1 cellular context compared by ENCODE assay signal in the genomic region with DNA sequence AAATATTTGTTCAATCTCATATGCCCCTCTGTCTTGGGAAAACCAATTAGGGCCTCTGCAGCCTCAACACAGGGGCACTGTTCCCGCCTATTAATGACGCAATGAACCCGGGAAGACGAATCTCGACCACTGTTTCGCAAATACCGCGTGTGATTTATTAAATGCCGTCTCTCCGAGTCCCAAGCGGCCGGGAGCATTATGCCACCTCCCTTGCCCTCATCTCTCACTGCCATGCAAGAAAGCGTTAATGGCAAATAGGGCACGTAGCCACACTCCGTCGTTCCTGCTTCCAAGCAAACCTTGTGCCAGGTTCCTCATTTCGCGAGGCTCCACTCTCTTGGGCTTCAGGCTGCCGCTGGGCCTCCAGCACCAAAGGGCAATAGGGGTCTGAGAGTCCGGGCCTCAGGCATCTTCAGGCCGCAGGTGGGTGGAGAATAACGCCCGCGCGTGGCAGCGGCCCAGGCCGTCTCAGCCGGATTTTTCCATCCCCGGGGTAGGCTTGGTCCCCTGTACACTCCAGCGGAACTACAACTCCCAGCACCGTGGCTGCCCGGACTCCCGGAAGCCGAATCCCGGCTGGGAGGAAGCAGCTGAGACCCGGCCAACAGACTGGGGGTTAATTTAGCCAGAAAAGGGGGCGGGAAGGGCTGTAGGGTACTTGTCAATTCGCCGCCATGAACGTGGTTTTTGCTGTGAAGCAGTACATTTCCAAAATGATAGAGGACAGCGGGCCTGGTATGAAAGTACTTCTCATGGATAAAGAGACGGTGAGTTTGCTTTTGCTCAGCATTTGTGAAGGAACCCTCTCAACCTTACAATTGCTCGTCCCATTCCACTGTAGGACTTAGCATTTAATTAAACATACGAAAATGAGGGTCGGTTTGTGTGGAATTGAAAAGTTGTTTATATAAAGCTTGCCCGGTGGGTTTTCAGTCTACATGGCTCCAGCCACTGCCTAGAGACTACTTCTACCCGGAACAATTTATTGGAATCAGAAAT.
TF ChIP-seq lines count a peak whose summit lies in the region.

A gene with protein sequence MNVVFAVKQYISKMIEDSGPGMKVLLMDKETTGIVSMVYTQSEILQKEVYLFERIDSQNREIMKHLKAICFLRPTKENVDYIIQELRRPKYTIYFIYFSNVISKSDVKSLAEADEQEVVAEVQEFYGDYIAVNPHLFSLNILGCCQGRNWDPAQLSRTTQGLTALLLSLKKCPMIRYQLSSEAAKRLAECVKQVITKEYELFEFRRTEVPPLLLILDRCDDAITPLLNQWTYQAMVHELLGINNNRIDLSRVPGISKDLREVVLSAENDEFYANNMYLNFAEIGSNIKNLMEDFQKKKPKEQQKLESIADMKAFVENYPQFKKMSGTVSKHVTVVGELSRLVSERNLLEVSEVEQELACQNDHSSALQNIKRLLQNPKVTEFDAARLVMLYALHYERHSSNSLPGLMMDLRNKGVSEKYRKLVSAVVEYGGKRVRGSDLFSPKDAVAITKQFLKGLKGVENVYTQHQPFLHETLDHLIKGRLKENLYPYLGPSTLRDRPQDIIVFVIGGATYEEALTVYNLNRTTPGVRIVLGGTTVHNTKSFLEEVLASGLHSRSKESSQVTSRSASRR (plus strand): TSS at position 593 of the 999 bp plus-strand sequence. CDS start 82 bp downstream, at position 675.

TF ChIP-seq in K562, 482 proteins besides CTCF, POLR2A, EP300 and RAD21 (continued from another document and continues in another):
- TF ChIP-seq, protein P1, sequence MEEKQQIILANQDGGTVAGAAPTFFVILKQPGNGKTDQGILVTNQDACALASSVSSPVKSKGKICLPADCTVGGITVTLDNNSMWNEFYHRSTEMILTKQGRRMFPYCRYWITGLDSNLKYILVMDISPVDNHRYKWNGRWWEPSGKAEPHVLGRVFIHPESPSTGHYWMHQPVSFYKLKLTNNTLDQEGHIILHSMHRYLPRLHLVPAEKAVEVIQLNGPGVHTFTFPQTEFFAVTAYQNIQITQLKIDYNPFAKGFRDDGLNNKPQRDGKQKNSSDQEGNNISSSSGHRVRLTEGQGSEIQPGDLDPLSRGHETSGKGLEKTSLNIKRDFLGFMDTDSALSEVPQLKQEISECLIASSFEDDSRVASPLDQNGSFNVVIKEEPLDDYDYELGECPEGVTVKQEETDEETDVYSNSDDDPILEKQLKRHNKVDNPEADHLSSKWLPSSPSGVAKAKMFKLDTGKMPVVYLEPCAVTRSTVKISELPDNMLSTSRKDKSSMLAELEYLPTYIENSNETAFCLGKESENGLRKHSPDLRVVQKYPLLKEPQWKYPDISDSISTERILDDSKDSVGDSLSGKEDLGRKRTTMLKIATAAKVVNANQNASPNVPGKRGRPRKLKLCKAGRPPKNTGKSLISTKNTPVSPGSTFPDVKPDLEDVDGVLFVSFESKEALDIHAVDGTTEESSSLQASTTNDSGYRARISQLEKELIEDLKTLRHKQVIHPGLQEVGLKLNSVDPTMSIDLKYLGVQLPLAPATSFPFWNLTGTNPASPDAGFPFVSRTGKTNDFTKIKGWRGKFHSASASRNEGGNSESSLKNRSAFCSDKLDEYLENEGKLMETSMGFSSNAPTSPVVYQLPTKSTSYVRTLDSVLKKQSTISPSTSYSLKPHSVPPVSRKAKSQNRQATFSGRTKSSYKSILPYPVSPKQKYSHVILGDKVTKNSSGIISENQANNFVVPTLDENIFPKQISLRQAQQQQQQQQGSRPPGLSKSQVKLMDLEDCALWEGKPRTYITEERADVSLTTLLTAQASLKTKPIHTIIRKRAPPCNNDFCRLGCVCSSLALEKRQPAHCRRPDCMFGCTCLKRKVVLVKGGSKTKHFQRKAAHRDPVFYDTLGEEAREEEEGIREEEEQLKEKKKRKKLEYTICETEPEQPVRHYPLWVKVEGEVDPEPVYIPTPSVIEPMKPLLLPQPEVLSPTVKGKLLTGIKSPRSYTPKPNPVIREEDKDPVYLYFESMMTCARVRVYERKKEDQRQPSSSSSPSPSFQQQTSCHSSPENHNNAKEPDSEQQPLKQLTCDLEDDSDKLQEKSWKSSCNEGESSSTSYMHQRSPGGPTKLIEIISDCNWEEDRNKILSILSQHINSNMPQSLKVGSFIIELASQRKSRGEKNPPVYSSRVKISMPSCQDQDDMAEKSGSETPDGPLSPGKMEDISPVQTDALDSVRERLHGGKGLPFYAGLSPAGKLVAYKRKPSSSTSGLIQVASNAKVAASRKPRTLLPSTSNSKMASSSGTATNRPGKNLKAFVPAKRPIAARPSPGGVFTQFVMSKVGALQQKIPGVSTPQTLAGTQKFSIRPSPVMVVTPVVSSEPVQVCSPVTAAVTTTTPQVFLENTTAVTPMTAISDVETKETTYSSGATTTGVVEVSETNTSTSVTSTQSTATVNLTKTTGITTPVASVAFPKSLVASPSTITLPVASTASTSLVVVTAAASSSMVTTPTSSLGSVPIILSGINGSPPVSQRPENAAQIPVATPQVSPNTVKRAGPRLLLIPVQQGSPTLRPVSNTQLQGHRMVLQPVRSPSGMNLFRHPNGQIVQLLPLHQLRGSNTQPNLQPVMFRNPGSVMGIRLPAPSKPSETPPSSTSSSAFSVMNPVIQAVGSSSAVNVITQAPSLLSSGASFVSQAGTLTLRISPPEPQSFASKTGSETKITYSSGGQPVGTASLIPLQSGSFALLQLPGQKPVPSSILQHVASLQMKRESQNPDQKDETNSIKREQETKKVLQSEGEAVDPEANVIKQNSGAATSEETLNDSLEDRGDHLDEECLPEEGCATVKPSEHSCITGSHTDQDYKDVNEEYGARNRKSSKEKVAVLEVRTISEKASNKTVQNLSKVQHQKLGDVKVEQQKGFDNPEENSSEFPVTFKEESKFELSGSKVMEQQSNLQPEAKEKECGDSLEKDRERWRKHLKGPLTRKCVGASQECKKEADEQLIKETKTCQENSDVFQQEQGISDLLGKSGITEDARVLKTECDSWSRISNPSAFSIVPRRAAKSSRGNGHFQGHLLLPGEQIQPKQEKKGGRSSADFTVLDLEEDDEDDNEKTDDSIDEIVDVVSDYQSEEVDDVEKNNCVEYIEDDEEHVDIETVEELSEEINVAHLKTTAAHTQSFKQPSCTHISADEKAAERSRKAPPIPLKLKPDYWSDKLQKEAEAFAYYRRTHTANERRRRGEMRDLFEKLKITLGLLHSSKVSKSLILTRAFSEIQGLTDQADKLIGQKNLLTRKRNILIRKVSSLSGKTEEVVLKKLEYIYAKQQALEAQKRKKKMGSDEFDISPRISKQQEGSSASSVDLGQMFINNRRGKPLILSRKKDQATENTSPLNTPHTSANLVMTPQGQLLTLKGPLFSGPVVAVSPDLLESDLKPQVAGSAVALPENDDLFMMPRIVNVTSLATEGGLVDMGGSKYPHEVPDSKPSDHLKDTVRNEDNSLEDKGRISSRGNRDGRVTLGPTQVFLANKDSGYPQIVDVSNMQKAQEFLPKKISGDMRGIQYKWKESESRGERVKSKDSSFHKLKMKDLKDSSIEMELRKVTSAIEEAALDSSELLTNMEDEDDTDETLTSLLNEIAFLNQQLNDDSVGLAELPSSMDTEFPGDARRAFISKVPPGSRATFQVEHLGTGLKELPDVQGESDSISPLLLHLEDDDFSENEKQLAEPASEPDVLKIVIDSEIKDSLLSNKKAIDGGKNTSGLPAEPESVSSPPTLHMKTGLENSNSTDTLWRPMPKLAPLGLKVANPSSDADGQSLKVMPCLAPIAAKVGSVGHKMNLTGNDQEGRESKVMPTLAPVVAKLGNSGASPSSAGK (IDR thresholded peaks at IDR 0.05): peak; percentile 97
- TF ChIP-seq NR1H2 (CRISPR knock-in tag; IDR thresholded peaks at IDR 0.05) (peak; percentile 96), TOE1 (IDR thresholded peaks at IDR 0.05; ENCODE audit: borderline replicate concordance) (peak; percentile 66), TOE1 (CRISPR knock-in tag; IDR thresholded peaks at IDR 0.05; ENCODE audit: borderline replicate concordance, low read depth) (peak; percentile 97), JUNB (CRISPR knock-in tag; conservative IDR thresholded peaks at IDR 0.05) (no peak), MCM2 (IDR thresholded peaks at IDR 0.05; ENCODE audit: low read depth) (no peak), ZBTB7A (IDR thresholded peaks at IDR 0.05; ENCODE audit: borderline replicate concordance, control insufficient read depth, low read depth, low read length) (peak; percentile 70), RBFOX2 (IDR thresholded peaks at IDR 0.05; ENCODE audit: low read depth, low read length) (peak; percentile 93), ZNF76 (CRISPR knock-in tag; IDR thresholded peaks at IDR 0.05; ENCODE audit: borderline replicate concordance) (0 out of 2 replicates have a peak, but pooled peaks have one; percentile 56), CREB1 (IDR thresholded peaks at IDR 0.05) (no peak; the same call in 1 of the 2 replicates), CREB1 (CRISPR knock-in tag; IDR thresholded peaks at IDR 0.05) (peak; percentile 50), CEBPG (CRISPR knock-in tag; IDR thresholded peaks at IDR 0.05) (peak; percentile 94), CEBPG (tag; conservative IDR thresholded peaks at IDR 0.05 in 1 of 2, IDR thresholded peaks at IDR 0.05 in 1 of 2) (peak; percentile 94 to 97), RNF2 (IDR thresholded peaks at IDR 0.05) (0 out of 2 replicates have a peak, but pooled peaks have one; percentile 38), HSF4 (CRISPR knock-in tag; IDR thresholded peaks at IDR 0.05; ENCODE audit: borderline replicate concordance) (no peak), HCFC1 (IDR thresholded peaks at IDR 0.05; ENCODE audit: low read depth, low read length) (peak; percentile 90), MYBL2 (IDR thresholded peaks at IDR 0.05; ENCODE audit: low read depth) (no peak), MYBL2 (CRISPR knock-in tag; IDR thresholded peaks at IDR 0.05; ENCODE audit: borderline replicate concordance) (no peak), TAF9B (IDR thresholded peaks at IDR 0.05; ENCODE audit: partially characterized antibody) (peak; percentile 87), NCOA1 (IDR thresholded peaks at IDR 0.05; ENCODE audit: low read depth) (peak; percentile 96), ZC3H11A (IDR thresholded peaks at IDR 0.05; ENCODE audit: low read depth, low read length) (peak; percentile 82; the same call in 1 of the 2 replicates), NR2F6 (CRISPR knock-in tag; IDR thresholded peaks at IDR 0.05) (no peak), ZSCAN32 (CRISPR knock-in tag; IDR thresholded peaks at IDR 0.05) (peak; percentile 55; the same call in 1 of the 2 replicates)
- TF ChIP-seq, protein P2, sequence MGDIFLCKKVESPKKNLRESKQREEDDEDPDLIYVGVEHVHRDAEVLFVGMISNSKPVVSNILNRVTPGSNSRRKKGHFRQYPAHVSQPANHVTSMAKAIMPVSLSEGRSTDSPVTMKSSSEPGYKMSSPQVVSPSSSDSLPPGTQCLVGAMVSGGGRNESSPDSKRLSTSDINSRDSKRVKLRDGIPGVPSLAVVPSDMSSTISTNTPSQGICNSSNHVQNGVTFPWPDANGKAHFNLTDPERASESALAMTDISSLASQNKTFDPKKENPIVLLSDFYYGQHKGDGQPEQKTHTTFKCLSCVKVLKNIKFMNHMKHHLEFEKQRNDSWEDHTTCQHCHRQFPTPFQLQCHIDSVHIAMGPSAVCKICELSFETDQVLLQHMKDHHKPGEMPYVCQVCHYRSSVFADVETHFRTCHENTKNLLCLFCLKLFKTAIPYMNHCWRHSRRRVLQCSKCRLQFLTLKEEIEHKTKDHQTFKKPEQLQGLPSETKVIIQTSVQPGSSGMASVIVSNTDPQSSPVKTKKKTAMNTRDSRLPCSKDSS (IDR thresholded peaks at IDR 0.05; ENCODE audit: low read depth, partially characterized antibody): no peak
- TF ChIP-seq, protein P3, sequence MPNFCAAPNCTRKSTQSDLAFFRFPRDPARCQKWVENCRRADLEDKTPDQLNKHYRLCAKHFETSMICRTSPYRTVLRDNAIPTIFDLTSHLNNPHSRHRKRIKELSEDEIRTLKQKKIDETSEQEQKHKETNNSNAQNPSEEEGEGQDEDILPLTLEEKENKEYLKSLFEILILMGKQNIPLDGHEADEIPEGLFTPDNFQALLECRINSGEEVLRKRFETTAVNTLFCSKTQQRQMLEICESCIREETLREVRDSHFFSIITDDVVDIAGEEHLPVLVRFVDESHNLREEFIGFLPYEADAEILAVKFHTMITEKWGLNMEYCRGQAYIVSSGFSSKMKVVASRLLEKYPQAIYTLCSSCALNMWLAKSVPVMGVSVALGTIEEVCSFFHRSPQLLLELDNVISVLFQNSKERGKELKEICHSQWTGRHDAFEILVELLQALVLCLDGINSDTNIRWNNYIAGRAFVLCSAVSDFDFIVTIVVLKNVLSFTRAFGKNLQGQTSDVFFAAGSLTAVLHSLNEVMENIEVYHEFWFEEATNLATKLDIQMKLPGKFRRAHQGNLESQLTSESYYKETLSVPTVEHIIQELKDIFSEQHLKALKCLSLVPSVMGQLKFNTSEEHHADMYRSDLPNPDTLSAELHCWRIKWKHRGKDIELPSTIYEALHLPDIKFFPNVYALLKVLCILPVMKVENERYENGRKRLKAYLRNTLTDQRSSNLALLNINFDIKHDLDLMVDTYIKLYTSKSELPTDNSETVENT (CRISPR knock-in tag; IDR thresholded peaks at IDR 0.05): no peak
- TF ChIP-seq, protein P4, sequence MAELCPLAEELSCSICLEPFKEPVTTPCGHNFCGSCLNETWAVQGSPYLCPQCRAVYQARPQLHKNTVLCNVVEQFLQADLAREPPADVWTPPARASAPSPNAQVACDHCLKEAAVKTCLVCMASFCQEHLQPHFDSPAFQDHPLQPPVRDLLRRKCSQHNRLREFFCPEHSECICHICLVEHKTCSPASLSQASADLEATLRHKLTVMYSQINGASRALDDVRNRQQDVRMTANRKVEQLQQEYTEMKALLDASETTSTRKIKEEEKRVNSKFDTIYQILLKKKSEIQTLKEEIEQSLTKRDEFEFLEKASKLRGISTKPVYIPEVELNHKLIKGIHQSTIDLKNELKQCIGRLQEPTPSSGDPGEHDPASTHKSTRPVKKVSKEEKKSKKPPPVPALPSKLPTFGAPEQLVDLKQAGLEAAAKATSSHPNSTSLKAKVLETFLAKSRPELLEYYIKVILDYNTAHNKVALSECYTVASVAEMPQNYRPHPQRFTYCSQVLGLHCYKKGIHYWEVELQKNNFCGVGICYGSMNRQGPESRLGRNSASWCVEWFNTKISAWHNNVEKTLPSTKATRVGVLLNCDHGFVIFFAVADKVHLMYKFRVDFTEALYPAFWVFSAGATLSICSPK (IDR thresholded peaks at IDR 0.05; ENCODE audit: borderline replicate concordance): no peak
- TF ChIP-seq, protein P5, sequence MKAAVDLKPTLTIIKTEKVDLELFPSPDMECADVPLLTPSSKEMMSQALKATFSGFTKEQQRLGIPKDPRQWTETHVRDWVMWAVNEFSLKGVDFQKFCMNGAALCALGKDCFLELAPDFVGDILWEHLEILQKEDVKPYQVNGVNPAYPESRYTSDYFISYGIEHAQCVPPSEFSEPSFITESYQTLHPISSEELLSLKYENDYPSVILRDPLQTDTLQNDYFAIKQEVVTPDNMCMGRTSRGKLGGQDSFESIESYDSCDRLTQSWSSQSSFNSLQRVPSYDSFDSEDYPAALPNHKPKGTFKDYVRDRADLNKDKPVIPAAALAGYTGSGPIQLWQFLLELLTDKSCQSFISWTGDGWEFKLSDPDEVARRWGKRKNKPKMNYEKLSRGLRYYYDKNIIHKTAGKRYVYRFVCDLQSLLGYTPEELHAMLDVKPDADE (conservative IDR thresholded peaks at IDR 0.05; ENCODE audit: control insufficient read depth, low read depth, low read length): peak; percentile 92
- TF ChIP-seq, protein P6, sequence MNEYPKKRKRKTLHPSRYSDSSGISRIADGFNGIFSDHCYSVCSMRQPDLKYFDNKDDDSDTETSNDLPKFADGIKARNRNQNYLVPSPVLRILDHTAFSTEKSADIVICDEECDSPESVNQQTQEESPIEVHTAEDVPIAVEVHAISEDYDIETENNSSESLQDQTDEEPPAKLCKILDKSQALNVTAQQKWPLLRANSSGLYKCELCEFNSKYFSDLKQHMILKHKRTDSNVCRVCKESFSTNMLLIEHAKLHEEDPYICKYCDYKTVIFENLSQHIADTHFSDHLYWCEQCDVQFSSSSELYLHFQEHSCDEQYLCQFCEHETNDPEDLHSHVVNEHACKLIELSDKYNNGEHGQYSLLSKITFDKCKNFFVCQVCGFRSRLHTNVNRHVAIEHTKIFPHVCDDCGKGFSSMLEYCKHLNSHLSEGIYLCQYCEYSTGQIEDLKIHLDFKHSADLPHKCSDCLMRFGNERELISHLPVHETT (CRISPR knock-in tag; conservative IDR thresholded peaks at IDR 0.05 in 1 of 2, IDR thresholded peaks at IDR 0.05 in 1 of 2): no peak
